In the genomic region with DNA sequence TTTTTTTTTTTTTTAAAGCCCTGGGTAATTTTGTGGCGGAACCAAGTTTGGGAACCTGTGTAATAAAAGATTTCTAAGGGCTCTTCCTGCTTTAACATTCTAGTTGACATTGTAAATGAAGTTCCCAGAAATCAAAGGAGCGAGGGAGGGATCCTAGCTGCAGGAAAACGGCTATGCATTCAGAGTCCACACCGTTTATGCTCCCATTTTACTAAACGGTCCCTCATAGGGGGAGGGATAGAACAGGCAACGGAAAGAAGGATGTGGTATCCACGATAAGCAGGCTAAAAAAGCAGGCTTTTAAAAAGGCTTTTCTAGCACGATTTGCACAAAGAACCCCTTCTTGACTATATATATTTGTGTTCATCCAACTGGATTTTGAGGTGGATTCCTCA, we compare ENCODE assay signal across 8 cellular contexts. TPM values are rescaled to one million over a fixed set of nuclear protein-coding genes. Genes with fewer than 3 reads are reported as not detected.
DNase-seq lines count a peak whose midpoint lies in the region; ATAC-seq, FAIRE-seq and TF ChIP-seq lines count a peak whose summit lies in the region.

No MANE protein-coding gene starts in this region.

- H3K27me3 ChIP-seq in K562 (ENCODE audit: control insufficient read depth in 2 of 2, insufficient read depth in 2 of 2, low read length in 2 of 2) (no peaks in the 10 kb centered on the region), thyroid gland (no peaks in the 10 kb centered on the region)

- no peak for TF ChIP-seq RAD21 in K562 (CRISPR knock-in tag; conservative IDR thresholded peaks at IDR 0.05 in 1 of 2, IDR thresholded peaks at IDR 0.05 in 1 of 2)

- H3K4me3 ChIP-seq in LNCaP clone FGC (ENCODE audit: low read depth, low read length) (peak overlapping the region; percentile 74), K562 (peak overlapping the region; percentile 59), thyroid gland (replicated peaks in 1 of 3) (peak overlapping the region; percentile 51 to 64 (median 55))

- ATAC-seq in K562 = 0 out of 3 replicates have a peak, but pooled peaks have one; percentile 23

- POLR2A ChIA-PET in K562 (lab: Yijun Ruan, JAX) = no interaction called here

- H3K4me1 ChIP-seq in K562 (replicated peaks in 1 of 2; ENCODE audit: control insufficient read depth in 2 of 2, insufficient read depth in 2 of 2, low read length in 2 of 2) = no peaks in the 10 kb centered on the region
- peaks cover 7 to 11% of the 10 kb centered on the region in 2 donors for H3K4me1 ChIP-seq in thyroid gland

- H3K4me2 ChIP-seq in K562 (ENCODE audit: insufficient read depth, low read length) = peak overlapping the region; percentile 82

- TF ChIP-seq POLR2A in K562 (conservative IDR thresholded peaks at IDR 0.05) (no peak), thyroid gland (IDR thresholded peaks at IDR 0.05) (no peak)

- TSS peak; percentile 66 for BruUV-seq in K562 (replicated peaks; lab: Mats Ljungman, UMichigan)

- intact Hi-C loops in K562 (cut with micrococcal nuclease) = no loop called here
- intact Hi-C loops in thyroid gland (cut with DNase I) = no loop called here

- no peak overlapping the region for H3K27ac ChIP-seq in K562 (ENCODE audit: extremely low read depth, low read depth, low read length)
- peak overlapping the region; percentile 37 to 65 (median 63) for H3K27ac ChIP-seq in thyroid gland

- 4% methylated on average over 8 of the region's 8 CpGs for WGBS in K562 (ENCODE audit: insufficient coverage, low coverage, missing lambda C conversion rate)
- WGBS in thyroid gland, 2 donors = 4 to 5% methylated on average over 8 of the region's 8 CpGs

- FAIRE-seq in K562 (lab: Jason Lieb, UNC) = no peak

- TF ChIP-seq CTCF in LNCaP clone FGC (IDR thresholded peaks at IDR 0.05; ENCODE audit: control insufficient read depth, extremely low read depth, insufficient read depth) (no peak), K562 (IDR thresholded peaks at IDR 0.05 in 2 of 3, conservative IDR thresholded peaks at IDR 0.05 in 1 of 3; ENCODE audit: insufficient read depth in 2 of 3, low read depth in 1 of 3, low read length in 3 of 3) (no peak), thyroid gland (IDR thresholded peaks at IDR 0.05) (no peak)

- H3K9me3 ChIP-seq in K562 (replicated peaks; ENCODE audit: control insufficient read depth, insufficient read depth, low read depth, low read length) = no peaks in the 10 kb centered on the region
- no peaks in the 10 kb centered on the region for H3K9me3 ChIP-seq in thyroid gland

- no peaks in the 10 kb centered on the region for H3K9me1 ChIP-seq in K562 (ENCODE audit: control insufficient read depth, insufficient read depth, low read length)

- CTCF ChIA-PET in K562 (lab: Yijun Ruan, JAX; ENCODE audit: low intra/inter-chr PET ratio) = no interaction called here

- no peaks in the 10 kb centered on the region for H3K36me3 ChIP-seq in K562 (ENCODE audit: control insufficient read depth, insufficient read depth, low read length)
- no peaks in the 10 kb centered on the region for H3K36me3 ChIP-seq in thyroid gland

- no peaks in the 10 kb centered on the region for H4K20me1 ChIP-seq in K562 (replicated peaks; ENCODE audit: control insufficient read depth, insufficient read depth, low read length)

- in situ Hi-C loops in K562 (cut with MboI) = no loop called here

- DNase-seq in EL = peak; percentile 28
- no peak for DNase-seq in LNCaP clone FGC (ENCODE audit: low read depth)
- DNase-seq in K562 (ENCODE audit: extremely low read depth in 1 of 4, low spot score in 3 of 4) = no peak
- DNase-seq in left kidney (ENCODE audit: low read depth, low spot score) = peak; percentile 49
- no peak for DNase-seq in thyroid gland
- no peak for DNase-seq in stimulated activated CD4-positive, alpha-beta T cell treated with anti-CD3 and anti-CD28 coated beads, Interleukin-1b, Interleukin-23, amount 100 ng/mL, for 48 hours
- no peak for DNase-seq in islet precursor cell
- no peak for DNase-seq in UCSD-AML1 (lab: John Stamatoyannopoulos, UW; ENCODE audit: unreplicated experiment)

- TF ChIP-seq EP300 in K562 (IDR thresholded peaks at IDR 0.05; ENCODE audit: low read length) = no peak

- no peaks in the 10 kb centered on the region for H3K79me2 ChIP-seq in K562 (ENCODE audit: control insufficient read depth, insufficient read depth, low read length)

- H3K9ac ChIP-seq in K562 (ENCODE audit: insufficient read depth in 1 of 2, low read depth in 2 of 2, low read length in 2 of 2) = no peak overlapping the region; a peak in 1 of 4 replicates

- H2AFZ ChIP-seq in K562 (ENCODE audit: low read depth, low read length) = peak overlapping the region; percentile 89

TF ChIP-seq in K562, 482 proteins besides CTCF, POLR2A, EP300 and RAD21 (continues in another document):
- no peak for TF ChIP-seq EZH2 (IDR thresholded peaks at IDR 0.05; ENCODE audit: borderline replicate concordance, low read depth, low read length)

RNA-seq across cellular contexts. Expression of gene SYNJ2BP, which starts 0.6 kb away (rescaled TPM):
- 0.53 and 0.86 TPM in 2 replicates for total RNA-seq in K562 (2011; cell fraction: chromatin; rRNA removed; ENCODE audit: low replicate concordance)
- total RNA-seq in K562 (2011; cell fraction: nucleolus; rRNA removed) = 0.17 and 0.26 TPM in 2 replicates
- total RNA-seq in K562 (2011; cell fraction: nucleoplasm; rRNA removed) = 0.51 and 1.1 TPM in 2 replicates
- 1.3 and 1.8 TPM in 2 replicates for total RNA-seq in K562 (2014; rRNA removed)
- total RNA-seq in K562 (2014; rRNA removed; fragmentation: Illumina TruSeq; extraction: Trizol) = 3.1 TPM in 2 replicates
- 4.1 and 4.6 TPM in 2 replicates for total RNA-seq in K562 (2015; rRNA removed; fragmentation: Illumina TruSeq; extraction: Trizol)
- total RNA-seq in K562 (2021) = 3.5 and 3.6 TPM in 2 replicates
- polyA plus RNA-seq in K562 (2011; rRNA removed) = 2.4 TPM in 2 replicates
- 0.64 and 1.4 TPM in 2 replicates for polyA plus RNA-seq in K562 (2011; cell fraction: cytosol; rRNA removed)
- 0.60 and 0.83 TPM in 2 replicates for polyA plus RNA-seq in K562 (2011; cell fraction: nucleus; rRNA removed)
- polyA plus RNA-seq in K562 (2012) = 2.0 and 4.2 TPM in 2 replicates
- polyA plus RNA-seq in K562 (2014; fragmentation: Illumina TruSeq; extraction: Trizol) = 2.9 and 3.3 TPM in 2 replicates
- polyA plus RNA-seq in K562 (2014; fragmentation: Nextera tagmentation; extraction: Ambion mirVana) = 1 to 10 TPM; 3.7 to 4.3 TPM
- 1.8 and 3.5 TPM in 2 replicates for polyA plus RNA-seq in K562 (2014; rRNA removed)
- 1.9 and 3.1 TPM in 2 replicates for polyA minus RNA-seq in K562 (2011; rRNA and poly(A)+ RNA removed)
- 0.86 and 1.1 TPM in 2 replicates for polyA minus RNA-seq in K562 (2011; cell fraction: cytosol; rRNA and poly(A)+ RNA removed)
- 0.27 and 0.78 TPM in 2 replicates for polyA minus RNA-seq in K562 (2011; cell fraction: nucleus; rRNA and poly(A)+ RNA removed)
- total RNA-seq in thyroid gland = 10 to 100 TPM; 28.1 to 44.9 (median 37.7) TPM

RNA-seq across cellular contexts. Expression of gene ADAM21, which starts 35.7 kb away (rescaled TPM):
- total RNA-seq in K562 (2011; cell fraction: chromatin; rRNA removed; ENCODE audit: low replicate concordance) = 0.09 TPM in 1 of 2 replicates, not detected in the other
- total RNA-seq in K562 (2011; cell fraction: nucleolus; rRNA removed) = not detected in 2 replicates
- 0.15 TPM in 1 of 2 replicates, not detected in the other for total RNA-seq in K562 (2011; cell fraction: nucleoplasm; rRNA removed)
- total RNA-seq in K562 (2014; rRNA removed) (0.05 and 0.08 TPM in 2 replicates), K562 (2014; rRNA removed; fragmentation: Illumina TruSeq; extraction: Trizol) (0.15 TPM in 1 of 2 replicates, not detected in the other), K562 (2015; rRNA removed; fragmentation: Illumina TruSeq; extraction: Trizol) (not detected in 2 replicates), K562 (2021) (not detected in 2 replicates), thyroid gland (under 1 TPM in 1 of 4 donors, not detected in 3; 0.11 TPM)
- polyA plus RNA-seq in K562 (2011; rRNA removed) (0.03 TPM in 1 of 2 replicates, not detected in the other), K562 (2014; fragmentation: Illumina TruSeq; extraction: Trizol) (0.04 TPM in 1 of 2 replicates, not detected in the other), K562 (2014; fragmentation: Nextera tagmentation; extraction: Ambion mirVana) (under 1 TPM in 1 of 2 experiments, not detected in 1; 0.03 TPM), K562 (2014; rRNA removed) (0.05 TPM in 2 replicates)
- polyA plus RNA-seq in K562 (2011; cell fraction: cytosol; rRNA removed) = not detected in 2 replicates
- polyA plus RNA-seq in K562 (2011; cell fraction: nucleus; rRNA removed) = not detected in 2 replicates
- polyA plus RNA-seq in K562 (2012) = 0.04 and 0.15 TPM in 2 replicates
- 0.11 TPM in 1 of 2 replicates, not detected in the other for polyA minus RNA-seq in K562 (2011; rRNA and poly(A)+ RNA removed)
- polyA minus RNA-seq in K562 (2011; cell fraction: cytosol; rRNA and poly(A)+ RNA removed) = not detected in 2 replicates
- not detected in 2 replicates for polyA minus RNA-seq in K562 (2011; cell fraction: nucleus; rRNA and poly(A)+ RNA removed)

RNA-seq across cellular contexts. Expression of gene COX16, which starts 56.8 kb away (rescaled TPM):
- 2.1 and 4.1 TPM in 2 replicates for total RNA-seq in K562 (2011; cell fraction: chromatin; rRNA removed; ENCODE audit: low replicate concordance)
- total RNA-seq in K562 (2011; cell fraction: nucleolus; rRNA removed) = 3.3 and 3.5 TPM in 2 replicates
- total RNA-seq in K562 (2011; cell fraction: nucleoplasm; rRNA removed) = 4.3 and 5.3 TPM in 2 replicates
- total RNA-seq in K562 (2014; rRNA removed) = 12.2 and 18.2 TPM in 2 replicates
- total RNA-seq in K562 (2014; rRNA removed; fragmentation: Illumina TruSeq; extraction: Trizol) = 27.8 and 30.8 TPM in 2 replicates
- 16.1 and 20.8 TPM in 2 replicates for total RNA-seq in K562 (2015; rRNA removed; fragmentation: Illumina TruSeq; extraction: Trizol)
- 26.8 and 29.7 TPM in 2 replicates for total RNA-seq in K562 (2021)
- polyA plus RNA-seq in K562 (2011; rRNA removed) = 13.3 and 17.1 TPM in 2 replicates
- polyA plus RNA-seq in K562 (2011; cell fraction: cytosol; rRNA removed) = 3.1 and 7.5 TPM in 2 replicates
- 1.8 and 3.5 TPM in 2 replicates for polyA plus RNA-seq in K562 (2011; cell fraction: nucleus; rRNA removed)
- 15.8 and 24.1 TPM in 2 replicates for polyA plus RNA-seq in K562 (2012)
- polyA plus RNA-seq in K562 (2014; fragmentation: Illumina TruSeq; extraction: Trizol) = 19.7 and 20.8 TPM in 2 replicates
- 10 to 100 TPM; 67.0 to 70.9 TPM for polyA plus RNA-seq in K562 (2014; fragmentation: Nextera tagmentation; extraction: Ambion mirVana)
- 25.9 and 29.4 TPM in 2 replicates for polyA plus RNA-seq in K562 (2014; rRNA removed)
- polyA minus RNA-seq in K562 (2011; rRNA and poly(A)+ RNA removed) = 4.3 and 6.1 TPM in 2 replicates
- polyA minus RNA-seq in K562 (2011; cell fraction: cytosol; rRNA and poly(A)+ RNA removed) = 4.8 and 6.0 TPM in 2 replicates
- 2.6 and 4.3 TPM in 2 replicates for polyA minus RNA-seq in K562 (2011; cell fraction: nucleus; rRNA and poly(A)+ RNA removed)
- total RNA-seq in thyroid gland = 10 to 100 TPM; 28.2 to 49.3 (median 35.3) TPM

Comparison
In these comparisons a context has a peak if more than half of its experiments do, and no peak if none do; other contexts are left out.
1. DNase-seq: peak in EL (single experiment) and left kidney (single experiment); none in LNCaP clone FGC (single experiment), K562 (0 of 4), thyroid gland (0 of 2), stimulated activated CD4-positive, alpha-beta T cell treated with anti-CD3 and anti-CD28 coated beads, Interleukin-1b, Interleukin-23, amount 100 ng/mL, for 48 hours (single experiment), islet precursor cell (single experiment) and UCSD-AML1 (single experiment).
2. RNA of gene SYNJ2BP, which starts 0.6 kb away (total RNA-seq): 28.1 to 44.9 TPM in thyroid gland; 0.17 to 4.6 TPM in K562; every median in the first group is over 4 times any median in the second.
3. Peak in every context shown above with its lines, with median percentiles within 50 percentile points of each other: H3K4me3 ChIP-seq.